In genomic region chr11:71488086-71488967, GRCh38 we compare ENCODE assay signal across 11 cellular contexts. TPM values are rescaled to one million over a fixed set of nuclear protein-coding genes. Genes with fewer than 3 reads are reported as not detected.
A peak's percentile ranks its signal among the peaks of the same experiment; 100 is the strongest.
DNase-seq lines count a peak whose midpoint lies in the region; ATAC-seq and TF ChIP-seq lines count a peak whose summit lies in the region.
"Had no signal": no experiment of that assay in that cellular context is flagged by ENCODE, and none has a peak within 500 bp of the region (broad histone marks: within the 10 kb centered on the region; RNA-seq: fewer than 3 reads in every experiment).

No MANE protein-coding gene starts in this region.

- H3K27ac Mint-ChIP-seq in natural killer cell treated with Interleukin-12 subunit alpha and Interleukin-12 subunit beta and Interleukin-15 and Interleukin-18, amount 100 ng/mL, for 72 hours = peak overlapping the region; percentile 85 to 92
- peak overlapping the region in 1 of 2 donors; percentile 66 for H3K27ac Mint-ChIP-seq in natural killer cell

- intact Hi-C loops in natural killer cell (cut with micrococcal nuclease) = no loop called here
- intact Hi-C loops in colonic mucosa (cut with DNase I) = no loop called here
- intact Hi-C loops in esophagus squamous epithelium (cut with DNase I) = no loop called here

- TF ChIP-seq POLR2A in esophagus squamous epithelium (IDR thresholded peaks at IDR 0.05) = no peak

- H3K4me1 Mint-ChIP-seq in natural killer cell treated with Interleukin-12 subunit alpha and Interleukin-12 subunit beta and Interleukin-15 and Interleukin-18, amount 100 ng/mL, for 72 hours (ENCODE audit: low read depth in 2 of 2) = peaks cover 18 to 28% of the 10 kb centered on the region in 2 donors
- peaks cover 0 to 14% of the 10 kb centered on the region in 2 donors for H3K4me1 Mint-ChIP-seq in natural killer cell

- no peak for DNase-seq in natural killer cell treated with Interleukin-12 subunit alpha and Interleukin-12 subunit beta and Interleukin-15 and Interleukin-18, amount 100 ng/mL, for 72 hours (ENCODE audit: low spot score)
- DNase-seq in natural killer cell (no peak), amniotic epithelial cell (ENCODE audit: low read depth) (peak; percentile 83), left kidney (ENCODE audit: low read depth, low spot score) (peak; percentile 75), colonic mucosa (no peak), esophagus squamous epithelium (lab: John Stamatoyannopoulos, UW) (no peak)
- no peak for DNase-seq in effector memory CD4-positive, alpha-beta T cell
- DNase-seq: Karpas-422 had no signal

- no peak for ATAC-seq in natural killer cell treated with Interleukin-12 subunit alpha and Interleukin-12 subunit beta and Interleukin-15 and Interleukin-18, amount 100 ng/mL, for 72 hours
- no peak for ATAC-seq in natural killer cell
- no peak for ATAC-seq in GM19035 (IDR thresholded peaks at IDR 0.05; ENCODE audit: unreplicated experiment)

- H3K36me3 ChIP-seq in colonic mucosa = no peaks in the 10 kb centered on the region
- peaks cover 25 to 98% (median 38%) of the 10 kb centered on the region in 3 donors for H3K36me3 ChIP-seq in esophagus squamous epithelium
- peaks cover 64% of the 10 kb centered on the region for H3K36me3 ChIP-seq in effector memory CD4-positive, alpha-beta T cell (ENCODE audit: control insufficient read depth, insufficient read depth, low read length)

- H3K27me3 ChIP-seq in colonic mucosa = no peaks in the 10 kb centered on the region
- no peaks in the 10 kb centered on the region for H3K27me3 ChIP-seq in esophagus squamous epithelium
- no peaks in the 10 kb centered on the region for H3K27me3 ChIP-seq in effector memory CD4-positive, alpha-beta T cell (replicated peaks; ENCODE audit: control insufficient read depth, insufficient read depth, low read length, poor library complexity, severe bottlenecking)

- H3K4me3 Mint-ChIP-seq in natural killer cell treated with Interleukin-12 subunit alpha and Interleukin-12 subunit beta and Interleukin-15 and Interleukin-18, amount 100 ng/mL, for 72 hours = peak overlapping the region; percentile 71
- H3K4me3 Mint-ChIP-seq in natural killer cell = no peak overlapping the region

- peaks cover 39% of the 10 kb centered on the region for H3K36me3 Mint-ChIP-seq in natural killer cell treated with Interleukin-12 subunit alpha and Interleukin-12 subunit beta and Interleukin-15 and Interleukin-18, amount 100 ng/mL, for 72 hours
- peaks cover 16% of the 10 kb centered on the region for H3K36me3 Mint-ChIP-seq in natural killer cell

- no peak overlapping the region for H3K4me3 ChIP-seq in colonic mucosa
- no peak overlapping the region for H3K4me3 ChIP-seq in esophagus squamous epithelium
- no peak overlapping the region for H3K4me3 ChIP-seq in effector memory CD4-positive, alpha-beta T cell (ENCODE audit: insufficient read depth, low read depth, low read length, poor library complexity, severe bottlenecking)

- no peaks in the 10 kb centered on the region for H3K27me3 Mint-ChIP-seq in natural killer cell treated with Interleukin-12 subunit alpha and Interleukin-12 subunit beta and Interleukin-15 and Interleukin-18, amount 100 ng/mL, for 72 hours
- no peaks in the 10 kb centered on the region for H3K27me3 Mint-ChIP-seq in natural killer cell (ENCODE audit: low read depth in 2 of 2)

- WGBS in esophagus squamous epithelium, 2 donors = 51 to 67% methylated on average over 11 to 12 of the region's 16 CpGs

- no peak overlapping the region for H3K27ac ChIP-seq in colonic mucosa
- no peak overlapping the region for H3K27ac ChIP-seq in esophagus squamous epithelium
- H3K27ac ChIP-seq in effector memory CD4-positive, alpha-beta T cell (ENCODE audit: insufficient read depth, low read length, poor library complexity, severe bottlenecking) = no peak overlapping the region
- H3K27ac ChIP-seq: parathyroid adenoma had no signal

- no peaks in the 10 kb centered on the region for H3K9me3 Mint-ChIP-seq in natural killer cell treated with Interleukin-12 subunit alpha and Interleukin-12 subunit beta and Interleukin-15 and Interleukin-18, amount 100 ng/mL, for 72 hours
- H3K9me3 Mint-ChIP-seq in natural killer cell = no peaks in the 10 kb centered on the region

- no peak overlapping the region for H3K9ac ChIP-seq in colonic mucosa (ENCODE audit: low read depth in 2 of 2, low read length in 2 of 2)
- H3K9ac ChIP-seq: parathyroid adenoma had no signal

- TF ChIP-seq CTCF in natural killer cell (IDR thresholded peaks at IDR 0.05) (no peak), colonic mucosa (IDR thresholded peaks at IDR 0.05) (no peak), esophagus squamous epithelium (IDR thresholded peaks at IDR 0.05) (no peak)

- H3K4me1 ChIP-seq in colonic mucosa (no peaks in the 10 kb centered on the region), esophagus squamous epithelium (peaks cover 0 to 14% (median 3%) of the 10 kb centered on the region in 3 donors)
- H3K4me1 ChIP-seq in effector memory CD4-positive, alpha-beta T cell (ENCODE audit: control insufficient read depth, insufficient read depth, low read length, poor library complexity, severe bottlenecking) = no peaks in the 10 kb centered on the region
- H3K4me1 ChIP-seq: parathyroid adenoma had no signal

- no peaks in the 10 kb centered on the region for H3K9me3 ChIP-seq in colonic mucosa
- no peaks in the 10 kb centered on the region for H3K9me3 ChIP-seq in esophagus squamous epithelium
- no peaks in the 10 kb centered on the region for H3K9me3 ChIP-seq in effector memory CD4-positive, alpha-beta T cell (ENCODE audit: control insufficient read depth, low read length)

RNA-seq across cellular contexts. Expression of gene NADSYN1, which starts 35.3 kb away (rescaled TPM):
- total RNA-seq in natural killer cell treated with Interleukin-12 subunit alpha and Interleukin-12 subunit beta and Interleukin-15 and Interleukin-18, amount 100 ng/mL, for 72 hours = 100 to 1,000 TPM; 117 to 129 TPM
- 100 to 1,000 TPM; 134 to 156 (median 150) TPM for total RNA-seq in natural killer cell
- 100 to 1,000 TPM; 133 to 178 TPM for total RNA-seq in colonic mucosa
- 10 to 100 TPM; 62.0 to 81.3 (median 71.7) TPM for total RNA-seq in esophagus squamous epithelium

RNA-seq across cellular contexts. Expression of gene KRTAP5-7, which starts 38.7 kb away (rescaled TPM):
- total RNA-seq in natural killer cell treated with Interleukin-12 subunit alpha and Interleukin-12 subunit beta and Interleukin-15 and Interleukin-18, amount 100 ng/mL, for 72 hours = under 1 TPM in 1 of 2 donors, not detected in 1; 0.26 TPM
- total RNA-seq in natural killer cell (under 1 TPM in 2 of 3 donors, not detected in 1; 0.19 to 0.25 TPM), colonic mucosa (under 1 TPM; 0.17 to 0.24 TPM), esophagus squamous epithelium (under 1 TPM in 1 of 4 donors, not detected in 3; 0.38 TPM)
- total RNA-seq: temporal lobe had no signal

RNA-seq across cellular contexts. Expression of gene DHCR7, which starts 40.1 kb away (rescaled TPM):
- 100 to 1,000 TPM in 1 of 2 donors, 10 to 100 TPM in 1; 75.8 to 104 TPM for total RNA-seq in natural killer cell treated with Interleukin-12 subunit alpha and Interleukin-12 subunit beta and Interleukin-15 and Interleukin-18, amount 100 ng/mL, for 72 hours
- total RNA-seq in natural killer cell = 10 to 100 TPM; 12.5 to 18.1 (median 15.9) TPM
- 100 to 1,000 TPM in 1 of 2 donors, 10 to 100 TPM in 1; 75.3 to 163 TPM for total RNA-seq in colonic mucosa
- 10 to 100 TPM; 22.5 to 86.1 (median 36.5) TPM for total RNA-seq in esophagus squamous epithelium

RNA-seq across cellular contexts. Expression of gene KRTAP5-8, which starts 49.5 kb away (rescaled TPM):
- total RNA-seq in natural killer cell treated with Interleukin-12 subunit alpha and Interleukin-12 subunit beta and Interleukin-15 and Interleukin-18, amount 100 ng/mL, for 72 hours = not detected
- total RNA-seq in natural killer cell (not detected), colonic mucosa (under 1 TPM in 1 of 2 donors, not detected in 1; 0.35 TPM), esophagus squamous epithelium (under 1 TPM in 1 of 4 donors, not detected in 3; 0.22 TPM)
- total RNA-seq: temporal lobe had no signal

RNA-seq across cellular contexts. Expression of gene KRTAP5-9, which starts 59.9 kb away (rescaled TPM):
- not detected for total RNA-seq in natural killer cell treated with Interleukin-12 subunit alpha and Interleukin-12 subunit beta and Interleukin-15 and Interleukin-18, amount 100 ng/mL, for 72 hours
- total RNA-seq in natural killer cell (under 1 TPM in 1 of 3 donors, not detected in 2; 0.31 TPM), colonic mucosa (under 1 TPM; 0.35 to 0.52 TPM), esophagus squamous epithelium (not detected)
- total RNA-seq: temporal lobe had no signal

Comparison
In these comparisons a context has a peak if more than half of its experiments do, and no peak if none do; other contexts are left out.
1. DNase-seq: peak in amniotic epithelial cell (single experiment) and left kidney (single experiment); none in natural killer cell treated with Interleukin-12 subunit alpha and Interleukin-12 subunit beta and Interleukin-15 and Interleukin-18, amount 100 ng/mL, for 72 hours (single experiment), natural killer cell (single experiment), colonic mucosa (single experiment), esophagus squamous epithelium (single experiment) and effector memory CD4-positive, alpha-beta T cell (0 of 3).